ENCODE assay signal across 2 cellular contexts in the genomic region with DNA sequence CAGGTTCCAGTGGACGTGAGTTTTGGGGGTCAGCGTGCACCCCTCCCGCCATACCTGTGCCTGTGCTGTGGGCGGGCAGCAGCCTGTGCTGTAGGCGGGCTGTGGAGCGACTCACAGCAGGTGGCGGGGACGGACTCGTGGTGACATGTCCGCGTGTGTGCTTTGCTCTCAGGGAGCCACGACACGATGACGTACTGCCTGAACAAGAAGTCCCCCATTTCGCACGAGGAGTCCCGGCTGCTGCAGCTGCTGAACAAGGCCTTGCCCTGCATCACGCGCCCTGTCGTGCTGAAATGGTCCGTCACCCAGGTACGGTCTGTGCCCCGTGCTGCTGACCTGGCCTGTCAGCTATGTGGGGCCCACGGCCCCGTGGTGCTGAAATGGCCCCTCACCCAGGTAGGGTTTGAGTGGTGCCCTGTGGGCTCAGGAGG.
TF ChIP-seq lines count a peak whose summit lies in the region.

No MANE protein-coding gene starts in this region.

TF ChIP-seq in A549, 52 proteins besides CTCF, POLR2A, EP300 and RAD21:
- TF ChIP-seq, protein P1, sequence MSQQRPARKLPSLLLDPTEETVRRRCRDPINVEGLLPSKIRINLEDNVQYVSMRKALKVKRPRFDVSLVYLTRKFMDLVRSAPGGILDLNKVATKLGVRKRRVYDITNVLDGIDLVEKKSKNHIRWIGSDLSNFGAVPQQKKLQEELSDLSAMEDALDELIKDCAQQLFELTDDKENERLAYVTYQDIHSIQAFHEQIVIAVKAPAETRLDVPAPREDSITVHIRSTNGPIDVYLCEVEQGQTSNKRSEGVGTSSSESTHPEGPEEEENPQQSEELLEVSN (IDR thresholded peaks at IDR 0.05; ENCODE audit: borderline replicate concordance, low read depth) = no peak
- TF ChIP-seq, protein P2, sequence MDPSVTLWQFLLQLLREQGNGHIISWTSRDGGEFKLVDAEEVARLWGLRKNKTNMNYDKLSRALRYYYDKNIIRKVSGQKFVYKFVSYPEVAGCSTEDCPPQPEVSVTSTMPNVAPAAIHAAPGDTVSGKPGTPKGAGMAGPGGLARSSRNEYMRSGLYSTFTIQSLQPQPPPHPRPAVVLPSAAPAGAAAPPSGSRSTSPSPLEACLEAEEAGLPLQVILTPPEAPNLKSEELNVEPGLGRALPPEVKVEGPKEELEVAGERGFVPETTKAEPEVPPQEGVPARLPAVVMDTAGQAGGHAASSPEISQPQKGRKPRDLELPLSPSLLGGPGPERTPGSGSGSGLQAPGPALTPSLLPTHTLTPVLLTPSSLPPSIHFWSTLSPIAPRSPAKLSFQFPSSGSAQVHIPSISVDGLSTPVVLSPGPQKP (IDR thresholded peaks at IDR 0.05; ENCODE audit: low read depth, low read length) = no peak
- no peak for TF ChIP-seq FOSB (CRISPR knock-in tag; IDR thresholded peaks at IDR 0.05)

TF ChIP-seq in IMR-90, 13 proteins besides CTCF, POLR2A, EP300 and RAD21 (continued from another document):
- TF ChIP-seq, protein P3, sequence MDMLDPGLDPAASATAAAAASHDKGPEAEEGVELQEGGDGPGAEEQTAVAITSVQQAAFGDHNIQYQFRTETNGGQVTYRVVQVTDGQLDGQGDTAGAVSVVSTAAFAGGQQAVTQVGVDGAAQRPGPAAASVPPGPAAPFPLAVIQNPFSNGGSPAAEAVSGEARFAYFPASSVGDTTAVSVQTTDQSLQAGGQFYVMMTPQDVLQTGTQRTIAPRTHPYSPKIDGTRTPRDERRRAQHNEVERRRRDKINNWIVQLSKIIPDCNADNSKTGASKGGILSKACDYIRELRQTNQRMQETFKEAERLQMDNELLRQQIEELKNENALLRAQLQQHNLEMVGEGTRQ (IDR thresholded peaks at IDR 0.05; ENCODE audit: low read depth, low read length) = no peak
- TF ChIP-seq CEBPB (IDR thresholded peaks at IDR 0.05; ENCODE audit: low read depth, low read length) (no peak), BHLHE40 (IDR thresholded peaks at IDR 0.05; ENCODE audit: low read depth, low read length) (no peak), MAFK (IDR thresholded peaks at IDR 0.05; ENCODE audit: low read depth, low read length) (no peak), RCOR1 (IDR thresholded peaks at IDR 0.05; ENCODE audit: insufficient replicate concordance, low read length) (no peak), NFE2L2 (IDR thresholded peaks at IDR 0.05; ENCODE audit: low read depth, low read length) (no peak), CHD1 (IDR thresholded peaks at IDR 0.05; ENCODE audit: low read depth, low read length) (no peak), MAZ (IDR thresholded peaks at IDR 0.05; ENCODE audit: borderline replicate concordance, low read depth, low read length) (no peak), SMC3 (IDR thresholded peaks at IDR 0.05; ENCODE audit: low read depth, low read length) (no peak)
- TF ChIP-seq, protein P2 (IDR thresholded peaks at IDR 0.05; ENCODE audit: borderline replicate concordance, low read depth, low read length) = no peak
